ENCODE assay signal across 7 cellular contexts in genomic region chr20:56718816-56719215, GRCh38.
"Had no signal": no experiment of that assay in that cellular context is flagged by ENCODE, and none has a peak within 500 bp of the region (broad histone marks: within the 10 kb centered on the region; RNA-seq: fewer than 3 reads in every experiment).

No MANE protein-coding gene starts in this region.

- DNase-seq: GOT3, H9, HCEC 1CT, HFFc6, Kasumi-1, KG1 had no signal

- FAIRE-seq: H54 had no signal
